ENCODE assay signal across 11 cellular contexts in the genomic region with DNA sequence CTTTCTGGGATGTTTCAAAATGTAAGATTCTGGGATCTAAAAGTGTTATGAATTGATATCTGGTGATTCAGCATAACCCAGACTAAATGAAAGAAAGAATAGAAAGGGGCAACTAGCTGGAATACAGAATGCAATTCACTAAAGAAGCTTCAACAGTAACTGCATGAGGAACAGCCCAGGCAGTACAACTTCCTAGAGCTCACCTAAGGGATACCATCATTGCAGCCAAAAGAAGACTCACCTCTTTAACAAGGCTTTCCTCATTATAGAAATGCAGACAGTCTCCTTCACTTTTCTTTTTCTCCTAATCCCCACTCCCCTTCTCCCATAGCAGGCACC.
"Had no signal": no experiment of that assay in that cellular context is flagged by ENCODE, and none has a peak within 500 bp of the region (broad histone marks: within the 10 kb centered on the region; RNA-seq: fewer than 3 reads in every experiment).

No MANE protein-coding gene starts in this region.

- H3K4me3 ChIP-seq: skin epidermis, upper lobe of left lung had no signal

- DNase-seq: activated naive CD4-positive, alpha-beta T cell treated with anti-CD3 and anti-CD28 coated beads, Interleukin-2, amount 10 ng/mL, durations not matched to agents 7 days and 5 days; effector memory CD4-positive, alpha-beta T cell; nucleus accumbens; stimulated activated CD4-positive, alpha-beta T cell treated with anti-CD3 and anti-CD28 coated beads, Interleukin-4, amount 100 ng/mL, for 24 hours; stimulated activated naive CD4-positive, alpha-beta T cell treated with Interleukin-2 at 50 U/mL for 16 hours; upper lobe of left lung had no signal

- H3K36me3 Mint-ChIP-seq: activated naive CD4-positive, alpha-beta T cell treated with anti-CD3 and anti-CD28 coated beads, Interleukin-2, amount 10 ng/mL, durations not matched to agents 7 days and 5 days; memory B cell; natural killer cell treated with Interleukin-12 subunit alpha and Interleukin-12 subunit beta and Interleukin-15 and Interleukin-18, amount 100 ng/mL, for 72 hours had no signal

- H3K9me3 Mint-ChIP-seq: activated naive CD4-positive, alpha-beta T cell treated with anti-CD3 and anti-CD28 coated beads, Interleukin-2, amount 10 ng/mL, durations not matched to agents 7 days and 5 days; central memory CD8-positive, alpha-beta T cell; memory B cell; natural killer cell treated with Interleukin-12 subunit alpha and Interleukin-12 subunit beta and Interleukin-15 and Interleukin-18, amount 100 ng/mL, for 72 hours had no signal

- H3K4me3 Mint-ChIP-seq: activated naive CD4-positive, alpha-beta T cell treated with anti-CD3 and anti-CD28 coated beads, Interleukin-2, amount 10 ng/mL, durations not matched to agents 7 days and 5 days; central memory CD8-positive, alpha-beta T cell; memory B cell; natural killer cell treated with Interleukin-12 subunit alpha and Interleukin-12 subunit beta and Interleukin-15 and Interleukin-18, amount 100 ng/mL, for 72 hours had no signal

- ATAC-seq: activated CD4-positive, CD25-positive, alpha-beta regulatory T cell treated with anti-CD3 and anti-CD28 coated beads, Interleukin-2, amount 50 U/mL, for 24 hours; natural killer cell treated with Interleukin-12 subunit alpha and Interleukin-12 subunit beta and Interleukin-15 and Interleukin-18, amount 100 ng/mL, for 72 hours had no signal

- H3K27me3 ChIP-seq: upper lobe of left lung had no signal

- H3K9me3 ChIP-seq: upper lobe of left lung had no signal

- H3K4me1 Mint-ChIP-seq: activated naive CD4-positive, alpha-beta T cell treated with anti-CD3 and anti-CD28 coated beads, Interleukin-2, amount 10 ng/mL, durations not matched to agents 7 days and 5 days; central memory CD8-positive, alpha-beta T cell; memory B cell had no signal

- H3K27me3 Mint-ChIP-seq: activated naive CD4-positive, alpha-beta T cell treated with anti-CD3 and anti-CD28 coated beads, Interleukin-2, amount 10 ng/mL, durations not matched to agents 7 days and 5 days; memory B cell had no signal

- H3K27ac Mint-ChIP-seq: activated naive CD4-positive, alpha-beta T cell treated with anti-CD3 and anti-CD28 coated beads, Interleukin-2, amount 10 ng/mL, durations not matched to agents 7 days and 5 days; memory B cell; natural killer cell treated with Interleukin-12 subunit alpha and Interleukin-12 subunit beta and Interleukin-15 and Interleukin-18, amount 100 ng/mL, for 72 hours had no signal

- H3K36me3 ChIP-seq: upper lobe of left lung had no signal
